19 cellular contexts compared by ENCODE assay signal in the genomic region with DNA sequence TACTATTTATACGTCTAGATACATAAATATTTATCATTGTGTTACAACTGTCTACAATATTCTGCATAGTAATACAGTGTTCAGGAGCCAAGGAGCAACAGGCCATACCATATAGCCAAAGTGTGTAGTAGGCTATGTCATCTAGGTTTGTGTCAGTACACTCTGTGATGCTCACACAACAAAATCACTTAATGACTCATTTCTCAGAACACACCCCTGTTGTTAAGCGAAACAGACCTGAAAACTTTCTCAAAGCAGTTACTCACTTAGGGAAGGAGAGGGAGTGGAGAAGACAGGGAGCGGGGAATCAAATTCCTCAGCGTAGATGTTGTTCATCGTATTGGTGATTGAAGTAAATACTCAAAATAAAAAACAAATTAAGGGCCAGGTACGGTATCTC.
"Had no signal": no experiment of that assay in that cellular context is flagged by ENCODE, and none has a peak within 500 bp of the region (broad histone marks: within the 10 kb centered on the region; RNA-seq: fewer than 3 reads in every experiment).

No MANE protein-coding gene starts in this region.

- H3K27ac ChIP-seq: body of pancreas, neural progenitor cell, parathyroid adenoma, right atrium auricular region, transverse colon had no signal

- H3K27me3 Mint-ChIP-seq: activated CD8-positive, alpha-beta memory T cell treated with anti-CD3 and anti-CD28 coated beads, Interleukin-2, amount 10 ng/mL, durations not matched to agents 7 days and 5 days; activated T-cell treated with anti-CD3 and anti-CD28 coated beads, Interleukin-2, amount 50 U/mL, for 24 hours; stimulated activated memory B cell treated with anti-CD40 and anti-IgM and Interleukin-4, amounts not matched to agents 10 μg/mL and 1 μg/mL and 100 μg/mL, for 72 hours had no signal

- H3K9me3 Mint-ChIP-seq: activated T-cell treated with anti-CD3 and anti-CD28 coated beads, Interleukin-2, amount 50 U/mL, for 24 hours; neural progenitor cell; stimulated activated memory B cell treated with anti-CD40 and anti-IgM and Interleukin-4, amounts not matched to agents 10 μg/mL and 1 μg/mL and 100 μg/mL, for 72 hours had no signal

- H2AFZ ChIP-seq: neural progenitor cell, parathyroid adenoma had no signal

- H3K79me2 ChIP-seq: parathyroid adenoma had no signal

- H3K9me3 ChIP-seq: body of pancreas, right atrium auricular region, transverse colon had no signal

- H3K36me3 ChIP-seq: neural progenitor cell, right atrium auricular region, transverse colon had no signal

- H3K27ac Mint-ChIP-seq: activated CD8-positive, alpha-beta memory T cell treated with anti-CD3 and anti-CD28 coated beads, Interleukin-2, amount 10 ng/mL, durations not matched to agents 7 days and 5 days; activated T-cell treated with anti-CD3 and anti-CD28 coated beads, Interleukin-2, amount 50 U/mL, for 24 hours; neural progenitor cell; stimulated activated memory B cell treated with anti-CD40 and anti-IgM and Interleukin-4, amounts not matched to agents 10 μg/mL and 1 μg/mL and 100 μg/mL, for 72 hours had no signal

- H3K36me3 Mint-ChIP-seq: activated CD8-positive, alpha-beta memory T cell treated with anti-CD3 and anti-CD28 coated beads, Interleukin-2, amount 10 ng/mL, durations not matched to agents 7 days and 5 days; neural progenitor cell had no signal

- H3K4me3 Mint-ChIP-seq: activated CD8-positive, alpha-beta memory T cell treated with anti-CD3 and anti-CD28 coated beads, Interleukin-2, amount 10 ng/mL, durations not matched to agents 7 days and 5 days; activated T-cell treated with anti-CD3 and anti-CD28 coated beads, Interleukin-2, amount 50 U/mL, for 24 hours; neural progenitor cell; stimulated activated memory B cell treated with anti-CD40 and anti-IgM and Interleukin-4, amounts not matched to agents 10 μg/mL and 1 μg/mL and 100 μg/mL, for 72 hours had no signal

- H3K4me1 Mint-ChIP-seq: activated CD8-positive, alpha-beta memory T cell treated with anti-CD3 and anti-CD28 coated beads, Interleukin-2, amount 10 ng/mL, durations not matched to agents 7 days and 5 days had no signal

- H3K9ac ChIP-seq: neural progenitor cell, parathyroid adenoma had no signal

- H3K4me2 ChIP-seq: neural progenitor cell had no signal

- H3K4me3 ChIP-seq: body of pancreas, neural progenitor cell, right atrium auricular region, transverse colon had no signal

- H3K27me3 ChIP-seq: body of pancreas, neural progenitor cell, right atrium auricular region, transverse colon had no signal

- H3K4me1 ChIP-seq: parathyroid adenoma, right atrium auricular region, transverse colon had no signal

- DNase-seq: activated CD4-positive, alpha-beta T cell treated with anti-CD3 and anti-CD28 coated beads, Interleukin-2, amount 50 U/mL, for 48 hours; activated gamma-delta T cell treated with Interleukin-2 at 50 U/mL for 16 hours; activated T-cell treated with anti-CD3 and anti-CD28 coated beads, Interleukin-2, amount 50 U/mL, for 24 hours; body of pancreas; effector memory CD4-positive, alpha-beta T cell; foreskin fibroblast; head of caudate nucleus; kidney; left ventricle myocardium superior; midbrain; SHP77 treated with DMSO at 0.1 percent for 48 hours; substantia nigra; transverse colon had no signal

- ATAC-seq: activated CD4-positive, CD25-positive, alpha-beta regulatory T cell treated with anti-CD3 and anti-CD28 coated beads, Interleukin-2, amount 50 U/mL, for 24 hours; activated CD8-positive, alpha-beta memory T cell treated with anti-CD3 and anti-CD28 coated beads, Interleukin-2, amount 10 ng/mL, durations not matched to agents 7 days and 5 days; body of pancreas; left ventricle myocardium superior; stimulated activated memory B cell treated with anti-CD40 and anti-IgM and Interleukin-4, amounts not matched to agents 10 μg/mL and 1 μg/mL and 100 μg/mL, for 72 hours had no signal
